24 cellular contexts compared by ENCODE assay signal in genomic region chr5:60805470-60805869, GRCh38.
"Had no signal": no experiment of that assay in that cellular context is flagged by ENCODE, and none has a peak within 500 bp of the region (broad histone marks: within the 10 kb centered on the region; RNA-seq: fewer than 3 reads in every experiment).

No MANE protein-coding gene starts in this region.

- H3K36me3 ChIP-seq: colonic mucosa, esophagus squamous epithelium, left lung, sigmoid colon, spleen had no signal

- H3K4me1 ChIP-seq: colonic mucosa, esophagus squamous epithelium, left lung, sigmoid colon, spleen, testis had no signal

- H3K36me3 Mint-ChIP-seq: activated naive CD4-positive, alpha-beta T cell treated with anti-CD3 and anti-CD28 coated beads, Interleukin-2, amount 10 ng/mL, durations not matched to agents 7 days and 5 days; brain; stimulated activated memory B cell treated with anti-CD40 and anti-IgM and Interleukin-4, amounts not matched to agents 10 μg/mL and 1 μg/mL and 100 μg/mL, for 72 hours; WTC11 had no signal

- H3K27me3 ChIP-seq: colonic mucosa, esophagus squamous epithelium, left lung, sigmoid colon, spleen, testis had no signal

- H3K27ac Mint-ChIP-seq: activated CD4-positive, alpha-beta memory T cell treated with anti-CD3 and anti-CD28 coated beads, Interleukin-2, amount 10 ng/mL, durations not matched to agents 7 days and 5 days; activated naive CD4-positive, alpha-beta T cell treated with anti-CD3 and anti-CD28 coated beads, Interleukin-2, amount 10 ng/mL, durations not matched to agents 7 days and 5 days; activated naive CD8-positive, alpha-beta T cell treated with anti-CD3 and anti-CD28 coated beads, Interleukin-2, amount 50 U/mL, for 24 hours; activated T-cell treated with anti-CD3 and anti-CD28 coated beads, Interleukin-2, amount 50 U/mL, for 24 hours; brain; stimulated activated memory B cell treated with anti-CD40 and anti-IgM and Interleukin-4, amounts not matched to agents 10 μg/mL and 1 μg/mL and 100 μg/mL, for 72 hours; type B pancreatic cell; WTC11 had no signal

- H3K4me3 Mint-ChIP-seq: activated CD4-positive, alpha-beta memory T cell treated with anti-CD3 and anti-CD28 coated beads, Interleukin-2, amount 10 ng/mL, durations not matched to agents 7 days and 5 days; activated naive CD4-positive, alpha-beta T cell treated with anti-CD3 and anti-CD28 coated beads, Interleukin-2, amount 10 ng/mL, durations not matched to agents 7 days and 5 days; activated naive CD8-positive, alpha-beta T cell treated with anti-CD3 and anti-CD28 coated beads, Interleukin-2, amount 50 U/mL, for 24 hours; activated T-cell treated with anti-CD3 and anti-CD28 coated beads, Interleukin-2, amount 50 U/mL, for 24 hours; brain; central memory CD8-positive, alpha-beta T cell; stimulated activated memory B cell treated with anti-CD40 and anti-IgM and Interleukin-4, amounts not matched to agents 10 μg/mL and 1 μg/mL and 100 μg/mL, for 72 hours; type B pancreatic cell; WTC11 had no signal

- DNase-seq: activated CD4-positive, alpha-beta memory T cell treated with anti-CD3 and anti-CD28 coated beads, Interleukin-2, amount 10 ng/mL, durations not matched to agents 7 days and 5 days; activated CD4-positive, alpha-beta T cell treated with anti-CD3 and anti-CD28 coated beads for 4 hours; activated effector memory CD4-positive, alpha-beta T cell treated with Interleukin-2 at 50 U/mL for 16 hours; activated naive CD4-positive, alpha-beta T cell treated with anti-CD3 and anti-CD28 coated beads, Interleukin-2, amount 10 ng/mL, durations not matched to agents 7 days and 5 days; activated naive CD8-positive, alpha-beta T cell treated with anti-CD3 and anti-CD28 coated beads, Interleukin-2, amount 50 U/mL, for 24 hours; activated T-cell treated with anti-CD3 and anti-CD28 coated beads, Interleukin-2, amount 50 U/mL, for 24 hours; anterior cingulate cortex; colonic mucosa; esophagus squamous epithelium; head of caudate nucleus; kidney; left lung; occipital lobe; posterior cingulate gyrus; sigmoid colon; spleen; stimulated activated CD4-positive, alpha-beta T cell treated with anti-CD3 and anti-CD28 coated beads, Interleukin-4, amount 100 ng/mL, for 4 hours; SW 1271; testis had no signal

- H3K4me1 Mint-ChIP-seq: activated CD4-positive, alpha-beta memory T cell treated with anti-CD3 and anti-CD28 coated beads, Interleukin-2, amount 10 ng/mL, durations not matched to agents 7 days and 5 days; activated naive CD4-positive, alpha-beta T cell treated with anti-CD3 and anti-CD28 coated beads, Interleukin-2, amount 10 ng/mL, durations not matched to agents 7 days and 5 days; activated naive CD8-positive, alpha-beta T cell treated with anti-CD3 and anti-CD28 coated beads, Interleukin-2, amount 50 U/mL, for 24 hours; brain; central memory CD8-positive, alpha-beta T cell; stimulated activated memory B cell treated with anti-CD40 and anti-IgM and Interleukin-4, amounts not matched to agents 10 μg/mL and 1 μg/mL and 100 μg/mL, for 72 hours had no signal

- H3K4me3 ChIP-seq: colonic mucosa, esophagus squamous epithelium, left lung, sigmoid colon, spleen, testis had no signal

- H3K9me3 ChIP-seq: colonic mucosa, esophagus squamous epithelium, left lung, sigmoid colon, testis had no signal

- ATAC-seq: activated naive CD8-positive, alpha-beta T cell treated with anti-CD3 and anti-CD28 coated beads, Interleukin-2, amount 50 U/mL, for 24 hours; left lung; stimulated activated memory B cell treated with anti-CD40 and anti-IgM and Interleukin-4, amounts not matched to agents 10 μg/mL and 1 μg/mL and 100 μg/mL, for 72 hours; WTC11 had no signal

- H3K27me3 Mint-ChIP-seq: activated naive CD8-positive, alpha-beta T cell treated with anti-CD3 and anti-CD28 coated beads, Interleukin-2, amount 50 U/mL, for 24 hours; stimulated activated memory B cell treated with anti-CD40 and anti-IgM and Interleukin-4, amounts not matched to agents 10 μg/mL and 1 μg/mL and 100 μg/mL, for 72 hours; type B pancreatic cell had no signal

- H3K9me3 Mint-ChIP-seq: activated CD4-positive, alpha-beta memory T cell treated with anti-CD3 and anti-CD28 coated beads, Interleukin-2, amount 10 ng/mL, durations not matched to agents 7 days and 5 days; activated naive CD4-positive, alpha-beta T cell treated with anti-CD3 and anti-CD28 coated beads, Interleukin-2, amount 10 ng/mL, durations not matched to agents 7 days and 5 days; activated naive CD8-positive, alpha-beta T cell treated with anti-CD3 and anti-CD28 coated beads, Interleukin-2, amount 50 U/mL, for 24 hours; activated T-cell treated with anti-CD3 and anti-CD28 coated beads, Interleukin-2, amount 50 U/mL, for 24 hours; type B pancreatic cell had no signal

- H3K27ac ChIP-seq: colonic mucosa, esophagus squamous epithelium, left lung, sigmoid colon, spleen, testis had no signal
